Comparison of ENCODE assay signal across 1 cellular context in the genomic region with DNA sequence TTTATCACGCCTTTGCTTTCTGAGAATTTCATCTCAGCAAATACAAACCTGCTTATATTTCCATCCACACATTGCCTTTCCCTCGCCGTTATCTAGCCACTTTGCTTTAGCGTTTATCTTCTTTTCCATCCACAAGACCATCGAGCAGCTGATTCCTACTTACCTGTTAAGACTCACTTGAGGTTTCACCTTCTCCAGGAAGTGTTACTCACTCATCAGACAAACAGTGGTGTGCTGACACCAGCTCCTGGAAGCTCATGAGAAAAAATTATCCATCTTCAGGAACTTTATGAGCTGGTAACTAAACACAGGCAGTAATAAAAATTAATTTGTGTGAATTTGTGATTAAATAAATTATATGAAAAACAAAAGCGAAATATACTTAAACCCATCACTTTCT.
TF ChIP-seq lines count a peak whose summit lies in the region.

No MANE protein-coding gene starts in this region.

TF ChIP-seq in GM23338, 12 proteins besides CTCF, POLR2A, EP300 and RAD21:
- no peak for TF ChIP-seq EZH2 (IDR thresholded peaks at IDR 0.05; ENCODE audit: low read depth, unreplicated experiment)
- no peak for TF ChIP-seq EZH2phosphoT487 (IDR thresholded peaks at IDR 0.05; ENCODE audit: unreplicated experiment)
- TF ChIP-seq CREB1 (CRISPR knock-in tag; IDR thresholded peaks at IDR 0.05; ENCODE audit: low read depth) = no peak
- no peak for TF ChIP-seq STAT1 (IDR thresholded peaks at IDR 0.05; ENCODE audit: unreplicated experiment)
- TF ChIP-seq, protein P1, sequence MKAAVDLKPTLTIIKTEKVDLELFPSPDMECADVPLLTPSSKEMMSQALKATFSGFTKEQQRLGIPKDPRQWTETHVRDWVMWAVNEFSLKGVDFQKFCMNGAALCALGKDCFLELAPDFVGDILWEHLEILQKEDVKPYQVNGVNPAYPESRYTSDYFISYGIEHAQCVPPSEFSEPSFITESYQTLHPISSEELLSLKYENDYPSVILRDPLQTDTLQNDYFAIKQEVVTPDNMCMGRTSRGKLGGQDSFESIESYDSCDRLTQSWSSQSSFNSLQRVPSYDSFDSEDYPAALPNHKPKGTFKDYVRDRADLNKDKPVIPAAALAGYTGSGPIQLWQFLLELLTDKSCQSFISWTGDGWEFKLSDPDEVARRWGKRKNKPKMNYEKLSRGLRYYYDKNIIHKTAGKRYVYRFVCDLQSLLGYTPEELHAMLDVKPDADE (IDR thresholded peaks at IDR 0.05) = no peak
- no peak for TF ChIP-seq ZNF114 (CRISPR knock-in tag; IDR thresholded peaks at IDR 0.05)
- no peak for TF ChIP-seq NANOG (IDR thresholded peaks at IDR 0.05; ENCODE audit: borderline replicate concordance)
- TF ChIP-seq, protein P2, sequence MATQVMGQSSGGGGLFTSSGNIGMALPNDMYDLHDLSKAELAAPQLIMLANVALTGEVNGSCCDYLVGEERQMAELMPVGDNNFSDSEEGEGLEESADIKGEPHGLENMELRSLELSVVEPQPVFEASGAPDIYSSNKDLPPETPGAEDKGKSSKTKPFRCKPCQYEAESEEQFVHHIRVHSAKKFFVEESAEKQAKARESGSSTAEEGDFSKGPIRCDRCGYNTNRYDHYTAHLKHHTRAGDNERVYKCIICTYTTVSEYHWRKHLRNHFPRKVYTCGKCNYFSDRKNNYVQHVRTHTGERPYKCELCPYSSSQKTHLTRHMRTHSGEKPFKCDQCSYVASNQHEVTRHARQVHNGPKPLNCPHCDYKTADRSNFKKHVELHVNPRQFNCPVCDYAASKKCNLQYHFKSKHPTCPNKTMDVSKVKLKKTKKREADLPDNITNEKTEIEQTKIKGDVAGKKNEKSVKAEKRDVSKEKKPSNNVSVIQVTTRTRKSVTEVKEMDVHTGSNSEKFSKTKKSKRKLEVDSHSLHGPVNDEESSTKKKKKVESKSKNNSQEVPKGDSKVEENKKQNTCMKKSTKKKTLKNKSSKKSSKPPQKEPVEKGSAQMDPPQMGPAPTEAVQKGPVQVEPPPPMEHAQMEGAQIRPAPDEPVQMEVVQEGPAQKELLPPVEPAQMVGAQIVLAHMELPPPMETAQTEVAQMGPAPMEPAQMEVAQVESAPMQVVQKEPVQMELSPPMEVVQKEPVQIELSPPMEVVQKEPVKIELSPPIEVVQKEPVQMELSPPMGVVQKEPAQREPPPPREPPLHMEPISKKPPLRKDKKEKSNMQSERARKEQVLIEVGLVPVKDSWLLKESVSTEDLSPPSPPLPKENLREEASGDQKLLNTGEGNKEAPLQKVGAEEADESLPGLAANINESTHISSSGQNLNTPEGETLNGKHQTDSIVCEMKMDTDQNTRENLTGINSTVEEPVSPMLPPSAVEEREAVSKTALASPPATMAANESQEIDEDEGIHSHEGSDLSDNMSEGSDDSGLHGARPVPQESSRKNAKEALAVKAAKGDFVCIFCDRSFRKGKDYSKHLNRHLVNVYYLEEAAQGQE (IDR thresholded peaks at IDR 0.05; ENCODE audit: unreplicated experiment) = no peak
- no peak for TF ChIP-seq POLR2AphosphoS5 (IDR thresholded peaks at IDR 0.05; ENCODE audit: low read depth)
- TF ChIP-seq, protein P3, sequence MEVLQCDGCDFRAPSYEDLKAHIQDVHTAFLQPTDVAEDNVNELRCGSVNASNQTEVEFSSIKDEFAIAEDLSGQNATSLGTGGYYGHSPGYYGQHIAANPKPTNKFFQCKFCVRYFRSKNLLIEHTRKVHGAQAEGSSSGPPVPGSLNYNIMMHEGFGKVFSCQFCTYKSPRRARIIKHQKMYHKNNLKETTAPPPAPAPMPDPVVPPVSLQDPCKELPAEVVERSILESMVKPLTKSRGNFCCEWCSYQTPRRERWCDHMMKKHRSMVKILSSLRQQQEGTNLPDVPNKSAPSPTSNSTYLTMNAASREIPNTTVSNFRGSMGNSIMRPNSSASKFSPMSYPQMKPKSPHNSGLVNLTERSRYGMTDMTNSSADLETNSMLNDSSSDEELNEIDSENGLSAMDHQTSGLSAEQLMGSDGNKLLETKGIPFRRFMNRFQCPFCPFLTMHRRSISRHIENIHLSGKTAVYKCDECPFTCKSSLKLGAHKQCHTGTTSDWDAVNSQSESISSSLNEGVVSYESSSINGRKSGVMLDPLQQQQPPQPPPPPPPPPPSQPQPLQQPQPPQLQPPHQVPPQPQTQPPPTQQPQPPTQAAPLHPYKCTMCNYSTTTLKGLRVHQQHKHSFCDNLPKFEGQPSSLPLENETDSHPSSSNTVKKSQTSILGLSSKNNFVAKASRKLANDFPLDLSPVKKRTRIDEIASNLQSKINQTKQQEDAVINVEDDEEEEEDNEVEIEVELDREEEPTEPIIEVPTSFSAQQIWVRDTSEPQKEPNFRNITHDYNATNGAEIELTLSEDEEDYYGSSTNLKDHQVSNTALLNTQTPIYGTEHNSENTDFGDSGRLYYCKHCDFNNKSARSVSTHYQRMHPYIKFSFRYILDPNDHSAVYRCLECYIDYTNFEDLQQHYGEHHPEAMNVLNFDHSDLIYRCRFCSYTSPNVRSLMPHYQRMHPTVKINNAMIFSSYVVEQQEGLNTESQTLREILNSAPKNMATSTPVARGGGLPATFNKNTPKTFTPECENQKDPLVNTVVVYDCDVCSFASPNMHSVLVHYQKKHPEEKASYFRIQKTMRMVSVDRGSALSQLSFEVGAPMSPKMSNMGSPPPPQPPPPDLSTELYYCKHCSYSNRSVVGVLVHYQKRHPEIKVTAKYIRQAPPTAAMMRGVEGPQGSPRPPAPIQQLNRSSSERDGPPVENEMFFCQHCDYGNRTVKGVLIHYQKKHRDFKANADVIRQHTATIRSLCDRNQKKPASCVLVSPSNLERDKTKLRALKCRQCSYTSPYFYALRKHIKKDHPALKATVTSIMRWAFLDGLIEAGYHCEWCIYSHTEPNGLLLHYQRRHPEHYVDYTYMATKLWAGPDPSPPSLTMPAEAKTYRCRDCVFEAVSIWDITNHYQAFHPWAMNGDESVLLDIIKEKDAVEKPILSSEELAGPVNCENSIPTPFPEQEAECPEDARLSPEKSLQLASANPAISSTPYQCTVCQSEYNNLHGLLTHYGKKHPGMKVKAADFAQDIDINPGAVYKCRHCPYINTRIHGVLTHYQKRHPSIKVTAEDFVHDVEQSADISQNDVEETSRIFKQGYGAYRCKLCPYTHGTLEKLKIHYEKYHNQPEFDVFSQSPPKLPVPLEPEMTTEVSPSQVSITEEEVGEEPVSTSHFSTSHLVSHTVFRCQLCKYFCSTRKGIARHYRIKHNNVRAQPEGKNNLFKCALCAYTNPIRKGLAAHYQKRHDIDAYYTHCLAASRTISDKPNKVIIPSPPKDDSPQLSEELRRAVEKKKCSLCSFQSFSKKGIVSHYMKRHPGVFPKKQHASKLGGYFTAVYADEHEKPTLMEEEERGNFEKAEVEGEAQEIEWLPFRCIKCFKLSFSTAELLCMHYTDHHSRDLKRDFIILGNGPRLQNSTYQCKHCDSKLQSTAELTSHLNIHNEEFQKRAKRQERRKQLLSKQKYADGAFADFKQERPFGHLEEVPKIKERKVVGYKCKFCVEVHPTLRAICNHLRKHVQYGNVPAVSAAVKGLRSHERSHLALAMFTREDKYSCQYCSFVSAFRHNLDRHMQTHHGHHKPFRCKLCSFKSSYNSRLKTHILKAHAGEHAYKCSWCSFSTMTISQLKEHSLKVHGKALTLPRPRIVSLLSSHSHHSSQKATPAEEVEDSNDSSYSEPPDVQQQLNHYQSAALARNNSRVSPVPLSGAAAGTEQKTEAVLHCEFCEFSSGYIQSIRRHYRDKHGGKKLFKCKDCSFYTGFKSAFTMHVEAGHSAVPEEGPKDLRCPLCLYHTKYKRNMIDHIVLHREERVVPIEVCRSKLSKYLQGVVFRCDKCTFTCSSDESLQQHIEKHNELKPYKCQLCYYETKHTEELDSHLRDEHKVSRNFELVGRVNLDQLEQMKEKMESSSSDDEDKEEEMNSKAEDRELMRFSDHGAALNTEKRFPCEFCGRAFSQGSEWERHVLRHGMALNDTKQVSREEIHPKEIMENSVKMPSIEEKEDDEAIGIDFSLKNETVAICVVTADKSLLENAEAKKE (CRISPR knock-in tag; IDR thresholded peaks at IDR 0.05) = no peak
- TF ChIP-seq JUNB (IDR thresholded peaks at IDR 0.05; ENCODE audit: unreplicated experiment) = no peak
- TF ChIP-seq ZNF331 (CRISPR knock-in tag; IDR thresholded peaks at IDR 0.05; ENCODE audit: low read depth) = no peak
TF ChIP-seq in GM23338: peak in this region for 0.
